16 cellular contexts compared by ENCODE assay signal in genomic region chr18:43751203-43751602, GRCh38.
DNase-seq lines count a peak whose midpoint lies in the region; ATAC-seq and TF ChIP-seq lines count a peak whose summit lies in the region.
"Had no signal": no experiment of that assay in that cellular context is flagged by ENCODE, and none has a peak within 500 bp of the region (broad histone marks: within the 10 kb centered on the region; RNA-seq: fewer than 3 reads in every experiment).

No MANE protein-coding gene starts in this region.

- CTCF ChIA-PET in Calu3 (lab: Charles Lee), result no interaction called here

- TF ChIP-seq CTCF in Calu3 (IDR thresholded peaks at IDR 0.05; ENCODE audit: unreplicated experiment), result no peak
- no peak for TF ChIP-seq CTCF in brain microvascular endothelial cell (IDR thresholded peaks at IDR 0.05; ENCODE audit: low read depth, low read length, missing control alignments)

- H3K36me3 Mint-ChIP-seq in Calu3 (ENCODE audit: insufficient read depth, unreplicated experiment), result peaks cover 5% of the 10 kb centered on the region
- H3K36me3 Mint-ChIP-seq: CD4-positive, alpha-beta memory T cell had no signal

- H3K27me3 ChIP-seq in brain microvascular endothelial cell (replicated peaks), result no peaks in the 10 kb centered on the region

- peak overlapping the region; percentile 78 for H3K27ac Mint-ChIP-seq in Calu3 (ENCODE audit: unreplicated experiment)
- H3K27ac Mint-ChIP-seq: B cell; CD4-positive, alpha-beta memory T cell had no signal

- ATAC-seq in left lobe of liver, result no peak
- no peak for ATAC-seq in GM19324 (IDR thresholded peaks at IDR 0.05; ENCODE audit: low FRiP score, unreplicated experiment)

- peak overlapping the region; percentile 55 for H3K27ac ChIP-seq in brain microvascular endothelial cell

- no peak overlapping the region for H3K4me3 Mint-ChIP-seq in Calu3 (ENCODE audit: low read depth, unreplicated experiment)
- H3K4me3 Mint-ChIP-seq: B cell; CD4-positive, alpha-beta memory T cell had no signal

- DNase-seq in Calu3, result no peak
- DNase-seq in NCI-H226, result peak; percentile 8
- DNase-seq in brain microvascular endothelial cell, result no peak
- peak; percentile 37 for DNase-seq in kidney tubule cell (ENCODE audit: low spot score)
- no peak for DNase-seq in left lobe of liver (ENCODE audit: low spot score)
- DNase-seq in effector CD4-positive, alpha-beta T cell, result no peak
- DNase-seq in SW 1271 (lab: John Stamatoyannopoulos, UW), result no peak
- DNase-seq: ACHN; CD4-positive, alpha-beta memory T cell; Karpas-422; NCI-H1417; NCI-H2081; NCI-H2227 treated with DMSO at 0.1 percent for 48 hours; NCI-H526 treated with DMSO at 0.1 percent for 48 hours had no signal

- H3K36me3 ChIP-seq in brain microvascular endothelial cell (replicated peaks), result no peaks in the 10 kb centered on the region

- no peak overlapping the region for H3K4me3 ChIP-seq in brain microvascular endothelial cell (ENCODE audit: low read depth, low read length)

- no peaks in the 10 kb centered on the region for H3K27me3 Mint-ChIP-seq in Calu3 (ENCODE audit: unreplicated experiment)
- H3K27me3 Mint-ChIP-seq: B cell; CD4-positive, alpha-beta memory T cell had no signal

- in situ Hi-C loops in brain microvascular endothelial cell (cut with HindIII; ENCODE audit: low pct_ligation_motif_present, low sequenced_read_pairs), result no loop called here

- peaks cover 10% of the 10 kb centered on the region for H3K4me1 Mint-ChIP-seq in Calu3 (ENCODE audit: low read depth, unreplicated experiment)
- H3K4me1 Mint-ChIP-seq: B cell; CD4-positive, alpha-beta memory T cell had no signal

- no TSS peak for BruUV-seq in Calu3 (replicated peaks; lab: Mats Ljungman, UMichigan)

- intact Hi-C loops in Calu3 (cut with micrococcal nuclease; ENCODE audit: unreplicated experiment), result no loop called here

- H3K9me3 Mint-ChIP-seq in Calu3 (ENCODE audit: low read depth, unreplicated experiment), result no peaks in the 10 kb centered on the region

Comparison
In these comparisons a context has a peak if more than half of its experiments do, and no peak if none do; other contexts are left out.
1. DNase-seq: peak in NCI-H226 (single experiment) and kidney tubule cell (single experiment); none in Calu3 (single experiment), brain microvascular endothelial cell (single experiment), left lobe of liver (single experiment), effector CD4-positive, alpha-beta T cell (single experiment) and SW 1271 (0 of 2).